ENCODE assay signal across 14 cellular contexts in the genomic region with DNA sequence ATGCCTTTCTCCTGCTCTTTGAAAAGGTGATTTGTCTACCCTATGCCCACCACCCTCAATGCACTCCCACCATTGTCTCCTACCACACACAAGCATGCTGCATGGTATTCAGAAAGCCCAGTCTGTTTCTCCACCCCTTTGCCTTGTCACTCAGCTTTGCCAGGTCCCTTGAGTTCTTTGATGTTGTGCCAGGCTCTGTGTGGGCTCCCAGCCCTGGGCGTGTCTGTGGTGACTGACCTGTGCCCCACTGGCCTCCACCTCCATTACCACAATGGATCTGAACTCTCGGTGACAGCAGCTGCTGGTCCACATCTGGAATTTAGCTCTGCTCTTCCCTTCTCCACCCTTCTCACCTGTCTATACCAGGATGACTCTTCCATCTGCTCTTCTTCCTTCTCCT. TPM values are rescaled to one million over a fixed set of nuclear protein-coding genes. Genes with fewer than 3 reads are reported as not detected.
DNase-seq lines count a peak whose midpoint lies in the region; ATAC-seq and FAIRE-seq lines count a peak whose summit lies in the region.
"Had no signal": no experiment of that assay in that cellular context is flagged by ENCODE, and none has a peak within 500 bp of the region (broad histone marks: within the 10 kb centered on the region; RNA-seq: fewer than 3 reads in every experiment).

No MANE protein-coding gene starts in this region.

- H3K9me3 ChIP-seq in small intestine (ENCODE audit: control insufficient read depth, low read depth), result no peaks in the 10 kb centered on the region
- H3K9me3 ChIP-seq: tibial nerve had no signal

- no peak overlapping the region for H3K4me3 Mint-ChIP-seq in T-helper 2 cell treated with Interferon-gamma antibody and Interleukin-4, amounts not matched to agents 5 μg/mL and 100 μg/mL, for 36 hours
- H3K4me3 Mint-ChIP-seq in T-cell, result no peak overlapping the region

- no peaks in the 10 kb centered on the region for H3K27me3 Mint-ChIP-seq in T-helper 2 cell treated with Interferon-gamma antibody and Interleukin-4, amounts not matched to agents 5 μg/mL and 100 μg/mL, for 36 hours (ENCODE audit: low read depth)
- H3K27me3 Mint-ChIP-seq in T-cell, result no peaks in the 10 kb centered on the region

- peaks cover 50% of the 10 kb centered on the region for H3K4me1 Mint-ChIP-seq in T-helper 2 cell treated with Interferon-gamma antibody and Interleukin-4, amounts not matched to agents 5 μg/mL and 100 μg/mL, for 36 hours (ENCODE audit: low read depth)
- H3K4me1 Mint-ChIP-seq in T-cell, result peaks cover 57 to 69% (median 62%) of the 10 kb centered on the region in 3 donors

- peak overlapping the region in 1 of 2 donors; percentile 34 for H3K27ac ChIP-seq in small intestine (ENCODE audit: low read depth in 1 of 2, low read length in 1 of 2)

- POLR2A ChIA-PET in T-cell (lab: Charles Lee), result interaction anchor here (0.5 to 1.5 kb wide), 4 partner anchors 9 to 35 kb away, joined by 3 to 4 read pairs (median 4); partner anchors contain the start of gene ATP2B4 (in 1 of the 2)

- peak overlapping the region; percentile 8 for H3K27ac Mint-ChIP-seq in T-helper 2 cell treated with Interferon-gamma antibody and Interleukin-4, amounts not matched to agents 5 μg/mL and 100 μg/mL, for 36 hours
- peak overlapping the region; percentile 58 to 73 for H3K27ac Mint-ChIP-seq in T-cell

- CTCF ChIA-PET in T-cell (lab: Charles Lee), result interaction anchor here (1.1 to 2.5 kb wide), 4 partner anchors 11 to 41 kb away, joined by 3 to 8 read pairs (median 5); partner anchors contain the start of gene ATP2B4 (in 1 of the 2)

- ATAC-seq in T-cell (replicated peaks in 1 of 4), result no peak
- peak; percentile 30 to 57 for ATAC-seq in left cardiac atrium
- no peak for ATAC-seq in HG03521 (IDR thresholded peaks at IDR 0.05; ENCODE audit: unreplicated experiment)
- no peak for ATAC-seq in GM21447 (IDR thresholded peaks at IDR 0.05; ENCODE audit: unreplicated experiment)

- peaks cover 7 to 20% of the 10 kb centered on the region in 2 donors for H3K4me1 ChIP-seq in small intestine (ENCODE audit: control insufficient read depth in 2 of 2, insufficient read depth in 1 of 2, low read depth in 1 of 2, low read length in 1 of 2)

- peaks cover 27% of the 10 kb centered on the region for H3K36me3 Mint-ChIP-seq in T-helper 2 cell treated with Interferon-gamma antibody and Interleukin-4, amounts not matched to agents 5 μg/mL and 100 μg/mL, for 36 hours (ENCODE audit: low read depth)
- H3K36me3 Mint-ChIP-seq in T-cell, result peaks cover 23% of the 10 kb centered on the region

- H3K36me3 ChIP-seq in small intestine (ENCODE audit: control insufficient read depth in 2 of 2, insufficient read depth in 2 of 2, low read length in 2 of 2), result no peaks in the 10 kb centered on the region
- H3K36me3 ChIP-seq: tibial nerve had no signal

- H3K9me3 Mint-ChIP-seq in T-helper 2 cell treated with Interferon-gamma antibody and Interleukin-4, amounts not matched to agents 5 μg/mL and 100 μg/mL, for 36 hours, result no peaks in the 10 kb centered on the region
- H3K9me3 Mint-ChIP-seq in T-cell, result no peaks in the 10 kb centered on the region

- no peak for DNase-seq in T-helper 2 cell treated with Interferon-gamma antibody and Interleukin-4, amounts not matched to agents 5 μg/mL and 100 μg/mL, for 36 hours (ENCODE audit: low spot score)
- DNase-seq in T-helper 2 cell (no peak), T-cell (no peak), left cardiac atrium (no peak), small intestine (peak; percentile 73), AML-193 (lab: John Stamatoyannopoulos, UW) (no peak)
- DNase-seq: GOT3, NCI-H1092 treated with DMSO at 0.1 percent for 48 hours, SHP77 treated with DMSO at 0.1 percent for 48 hours had no signal

- no peak overlapping the region for H3K4me3 ChIP-seq in small intestine (ENCODE audit: low read depth in 1 of 2, low read length in 2 of 2)
- H3K4me3 ChIP-seq: tibial nerve had no signal

- no peak for FAIRE-seq in small intestine (lab: Jason Lieb, UNC)
- FAIRE-seq: A204.1, D721Med had no signal

- H3K27me3 ChIP-seq in small intestine (ENCODE audit: control insufficient read depth in 2 of 2, insufficient read depth in 2 of 2, low read length in 2 of 2), result no peaks in the 10 kb centered on the region
- H3K27me3 ChIP-seq: tibial nerve had no signal

- 3 to 54% (median 27%) methylated on average over 2 of the region's 2 CpGs for WGBS in small intestine, 3 donors

- intact Hi-C loops in left cardiac atrium (cut with DNase I), result no loop called here

RNA-seq across cellular contexts. Expression of gene ATP2B4, which starts 34.9 kb away (rescaled TPM):
- total RNA-seq in T-cell (10 to 100 TPM; 45.5 to 93.1 (median 84.9) TPM), left cardiac atrium (100 to 1,000 TPM in 1 of 2 donors, 10 to 100 TPM in 1; 81.4 to 102 TPM)
- 10 to 100 TPM in 1 of 3 donors, 1 to 10 TPM in 2; 3.5 to 21.8 (median 5.1) TPM for polyA plus RNA-seq in small intestine

Comparison
In these comparisons a context has a peak if more than half of its experiments do, and no peak if none do; other contexts are left out.
1. ATAC-seq: peak in left cardiac atrium (2 of 2); none in T-cell (0 of 4), HG03521 (single experiment) and GM21447 (single experiment).